Comparison of ENCODE assay signal across 8 cellular contexts in the genomic region with DNA sequence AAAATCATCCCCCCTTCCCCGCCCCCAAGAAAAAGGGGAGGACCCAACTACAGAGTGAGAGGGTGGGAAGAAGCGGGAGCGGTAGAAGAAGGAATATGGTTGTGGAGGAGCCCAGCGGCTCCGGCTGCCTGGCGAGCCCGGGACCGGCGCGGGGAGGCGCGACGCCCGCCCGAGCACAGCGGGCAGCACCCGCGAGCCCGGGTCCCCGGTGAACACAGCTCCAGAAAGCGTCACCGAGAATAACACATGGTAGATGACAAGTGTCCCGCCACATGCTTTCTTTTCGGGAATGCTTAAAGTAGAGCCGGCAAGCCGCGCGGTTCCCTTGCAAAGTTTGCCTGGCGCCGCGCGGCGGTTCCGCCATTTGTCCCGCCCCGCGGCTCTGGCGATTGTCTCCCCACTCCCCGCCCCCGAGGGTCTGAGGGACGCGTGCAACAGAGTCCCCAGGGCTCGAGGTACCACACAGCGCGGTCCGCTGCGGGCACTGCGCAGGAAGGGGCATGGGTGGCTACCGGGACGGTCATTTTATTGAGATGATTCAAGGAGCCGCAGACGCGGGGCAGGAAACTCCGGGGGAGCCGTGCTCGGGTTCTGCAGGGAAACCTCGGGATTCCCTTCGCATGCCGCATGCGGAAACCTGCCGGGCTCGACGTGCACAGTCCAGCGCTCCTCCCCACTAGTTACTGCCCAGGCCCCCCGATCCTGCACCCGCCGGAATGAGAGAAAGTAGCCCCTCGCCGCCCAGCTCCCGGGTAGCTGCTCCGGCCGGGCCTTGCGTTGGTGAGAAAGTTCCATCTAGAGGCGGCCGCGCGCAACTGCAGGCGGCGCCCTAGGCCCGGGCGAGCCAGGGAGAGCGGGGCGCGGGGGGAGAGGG. TPM values are rescaled to one million over a fixed set of nuclear protein-coding genes. Genes with fewer than 3 reads are reported as not detected.
A peak's percentile ranks its signal among the peaks of the same experiment; 100 is the strongest.
DNase-seq lines count a peak whose midpoint lies in the region; ATAC-seq lines count a peak whose summit lies in the region.

No MANE protein-coding gene starts in this region.

- H3K36me3 ChIP-seq in CD4-positive, alpha-beta memory T cell (ENCODE audit: insufficient read depth, low read length): no peaks in the 10 kb centered on the region
- H3K36me3 ChIP-seq in mucosa of stomach (ENCODE audit: control insufficient read depth, insufficient read depth, low read length): no peaks in the 10 kb centered on the region

- peak; percentile 42 to 56 (median 46) for DNase-seq in CD4-positive, alpha-beta memory T cell
- DNase-seq in NCI-H748 treated with DMSO at 0.1 percent for 48 hours (lab: John Stamatoyannopoulos, UW): peak; percentile 26
- peak; percentile 41 for DNase-seq in activated T-cell treated with anti-CD3 and anti-CD28 coated beads for 4 hours
- peak; percentile 50 to 75 for DNase-seq in stimulated activated effector memory CD8-positive, alpha-beta T cell treated with anti-CD3 and anti-CD28 coated beads, Interleukin-12 subunit alpha, Interleukin-12 subunit beta, amount 100 ng/mL, for 72 hours (ENCODE audit: low spot score in 2 of 2)

- H3K27ac Mint-ChIP-seq in CD4-positive, alpha-beta memory T cell: peak overlapping the region in 2 of 7 donors; percentile 27 to 55
- H3K27ac Mint-ChIP-seq in stimulated activated effector memory CD8-positive, alpha-beta T cell treated with anti-CD3 and anti-CD28 coated beads, Interleukin-12 subunit alpha, Interleukin-12 subunit beta, amount 100 ng/mL, for 72 hours: no peak overlapping the region

- ATAC-seq in GM19351 (IDR thresholded peaks at IDR 0.05; ENCODE audit: unreplicated experiment) (peak; percentile 79), HG03442 (IDR thresholded peaks at IDR 0.05; ENCODE audit: unreplicated experiment) (peak; percentile 88), esophagus mucosa (peak; percentile 78)
- peak; percentile 83 for ATAC-seq in stimulated activated effector memory CD8-positive, alpha-beta T cell treated with anti-CD3 and anti-CD28 coated beads, Interleukin-12 subunit alpha, Interleukin-12 subunit beta, amount 100 ng/mL, for 72 hours

- CTCF ChIA-PET in CD4-positive, alpha-beta memory T cell (lab: Charles Lee; ENCODE audit: partially characterized antibody): interaction anchor here (1.0 to 5.0 kb wide), 17 partner anchors 8 to 450 kb away, joined by 3 to 23 read pairs (median 4); no protein-coding TSS in a partner anchor

- H3K9me3 ChIP-seq in CD4-positive, alpha-beta memory T cell (ENCODE audit: control insufficient read depth in 1 of 2, low read length in 2 of 2): no peaks in the 10 kb centered on the region
- no peaks in the 10 kb centered on the region for H3K9me3 ChIP-seq in mucosa of stomach (ENCODE audit: control insufficient read depth, low read length)

- peak overlapping the region; percentile 87 to 92 (median 90) for H3K4me3 Mint-ChIP-seq in CD4-positive, alpha-beta memory T cell
- H3K4me3 Mint-ChIP-seq in stimulated activated effector memory CD8-positive, alpha-beta T cell treated with anti-CD3 and anti-CD28 coated beads, Interleukin-12 subunit alpha, Interleukin-12 subunit beta, amount 100 ng/mL, for 72 hours: peak overlapping the region; percentile 78

- no peaks in the 10 kb centered on the region for H3K36me3 Mint-ChIP-seq in CD4-positive, alpha-beta memory T cell
- no peaks in the 10 kb centered on the region for H3K36me3 Mint-ChIP-seq in stimulated activated effector memory CD8-positive, alpha-beta T cell treated with anti-CD3 and anti-CD28 coated beads, Interleukin-12 subunit alpha, Interleukin-12 subunit beta, amount 100 ng/mL, for 72 hours

- H3K27me3 Mint-ChIP-seq in CD4-positive, alpha-beta memory T cell: peaks cover 39 to 47% of the 10 kb centered on the region in 2 donors

- intact Hi-C loops in CD4-positive, alpha-beta memory T cell (cut with micrococcal nuclease): loop anchor here (1.0 to 5.0 kb wide), 6 partner anchors 94 to 451 kb away; a partner anchor contains a TSS

- H3K4me1 ChIP-seq in CD4-positive, alpha-beta memory T cell (ENCODE audit: insufficient read depth, low read length): peaks cover 28% of the 10 kb centered on the region
- peaks cover 17% of the 10 kb centered on the region for H3K4me1 ChIP-seq in mucosa of stomach (ENCODE audit: control insufficient read depth, insufficient read depth, low read length)

- H3K27me3 ChIP-seq in CD4-positive, alpha-beta memory T cell (ENCODE audit: insufficient read depth, low read length): peaks cover 16% of the 10 kb centered on the region
- H3K27me3 ChIP-seq in mucosa of stomach (ENCODE audit: control insufficient read depth, insufficient read depth, low read length): peaks cover 66% of the 10 kb centered on the region

- no peak overlapping the region for H3K9ac ChIP-seq in mucosa of stomach (ENCODE audit: low read length)

- POLR2A ChIA-PET in CD4-positive, alpha-beta memory T cell (lab: Charles Lee; ENCODE audit: partially characterized antibody): interaction anchor here (1.3 kb wide), 1 partner anchor 139 kb away, joined by 6 read pairs; a partner anchor contains a TSS

- peak overlapping the region; percentile 48 to 64 for H3K4me3 ChIP-seq in CD4-positive, alpha-beta memory T cell (ENCODE audit: low read length in 2 of 2)
- H3K4me3 ChIP-seq in mucosa of stomach (ENCODE audit: low read length): peak overlapping the region; percentile 60

- no peaks in the 10 kb centered on the region for H3K9me3 Mint-ChIP-seq in CD4-positive, alpha-beta memory T cell
- H3K9me3 Mint-ChIP-seq in stimulated activated effector memory CD8-positive, alpha-beta T cell treated with anti-CD3 and anti-CD28 coated beads, Interleukin-12 subunit alpha, Interleukin-12 subunit beta, amount 100 ng/mL, for 72 hours: no peaks in the 10 kb centered on the region

- no peak overlapping the region for H3K27ac ChIP-seq in CD4-positive, alpha-beta memory T cell (ENCODE audit: low read depth, low read length)

- peaks cover 16 to 34% (median 19%) of the 10 kb centered on the region in 4 donors for H3K4me1 Mint-ChIP-seq in CD4-positive, alpha-beta memory T cell
- peaks cover 17% of the 10 kb centered on the region for H3K4me1 Mint-ChIP-seq in stimulated activated effector memory CD8-positive, alpha-beta T cell treated with anti-CD3 and anti-CD28 coated beads, Interleukin-12 subunit alpha, Interleukin-12 subunit beta, amount 100 ng/mL, for 72 hours

RNA-seq across cellular contexts. Expression of a gene that starts 0.8 kb away (rescaled TPM):
- not detected for total RNA-seq in CD4-positive, alpha-beta memory T cell
- not detected for polyA plus RNA-seq in CD4-positive, alpha-beta memory T cell
- not detected for total RNA-seq in esophagus mucosa
